8 cellular contexts compared by ENCODE assay signal in the genomic region with DNA sequence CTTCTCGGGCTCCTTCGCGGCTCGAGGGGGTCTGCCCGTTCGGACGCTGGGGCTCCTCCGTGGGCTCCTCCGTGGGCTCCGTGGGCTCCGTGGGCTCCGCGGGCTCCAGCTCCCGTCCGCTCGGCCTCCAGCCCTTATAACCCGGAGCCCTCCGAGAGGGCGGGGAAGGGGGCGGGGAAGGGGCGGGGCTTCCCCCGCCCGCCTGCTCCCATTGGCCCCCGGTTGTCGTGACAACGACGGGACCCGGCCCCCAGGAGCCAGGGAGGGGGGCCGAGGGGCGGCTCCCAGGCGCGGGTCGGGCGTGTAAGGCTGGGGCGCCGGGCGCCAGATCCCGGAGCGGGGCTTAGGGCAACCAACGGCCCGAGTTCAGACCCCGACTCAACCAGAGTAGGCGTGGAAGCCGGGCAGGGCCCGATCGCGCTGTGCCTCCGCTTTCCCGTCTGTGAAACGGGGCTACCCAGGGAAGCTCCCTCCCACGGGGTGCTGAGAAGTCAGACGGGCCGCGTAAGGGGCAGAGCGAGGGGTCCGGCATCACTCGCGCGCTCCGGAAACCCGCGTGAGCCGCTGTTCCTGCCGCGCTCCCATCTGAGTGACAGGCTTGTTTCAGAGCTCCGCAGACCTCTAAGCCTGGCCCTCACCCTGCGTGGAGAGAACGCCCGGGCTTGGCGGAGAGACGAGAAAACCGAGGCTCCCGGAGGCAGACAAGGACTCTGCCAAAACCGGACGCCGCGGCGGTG. TPM values are rescaled to one million over a fixed set of nuclear protein-coding genes. Genes with fewer than 3 reads are reported as not detected.
DNase-seq lines count a peak whose midpoint lies in the region; ATAC-seq, FAIRE-seq and TF ChIP-seq lines count a peak whose summit lies in the region.

GFPT2 (minus strand) TSS at position 111 of the 737 bp plus-strand sequence. CDS start 119 bp downstream, outside the sequence.

- no peaks in the 10 kb centered on the region for H3K9me3 Mint-ChIP-seq in activated CD4-positive, alpha-beta T cell treated with anti-CD3 and anti-CD28 coated beads for 36 hours (ENCODE audit: low read depth)

- peaks cover 0 to 6% of the 10 kb centered on the region in 2 donors for H3K4me1 ChIP-seq in kidney (ENCODE audit: control insufficient read depth in 1 of 2, insufficient read depth in 1 of 2, low read depth in 1 of 2, low read length in 2 of 2)

- peak within 1 kb of the TSS; percentile 51 to 60 for H3K9ac ChIP-seq in kidney (ENCODE audit: low read length in 2 of 2)

- DNase-seq in D341Med (ENCODE audit: low spot score) (peak; percentile 99), H4 (ENCODE audit: low spot score) (peak; percentile 64), NCI-H128 (lab: John Stamatoyannopoulos, UW; ENCODE audit: unreplicated experiment) (peak; percentile 28), cerebellum (ENCODE audit: low spot score) (peak; percentile 99), kidney (peak; percentile 95), AML-193 (lab: John Stamatoyannopoulos, UW) (no peak)
- peak; percentile 84 for DNase-seq in activated CD4-positive, alpha-beta T cell treated with anti-CD3 and anti-CD28 coated beads for 36 hours
- DNase-seq in stimulated activated CD4-positive, alpha-beta T cell treated with anti-CD3 and anti-CD28 coated beads, Interleukin-12 subunit alpha, Interleukin-12 subunit beta, amount 100 ng/mL, for 48 hours (ENCODE audit: low read depth in 2 of 3, low spot score in 1 of 3), result peak; percentile 13 to 65 (median 35)

- POLR2A ChIA-PET in activated CD4-positive, alpha-beta T cell treated with anti-CD3 and anti-CD28 coated beads for 36 hours (lab: Charles Lee), result no interaction called here

- no peak within 1 kb of the TSS for H3K27ac ChIP-seq in kidney (ENCODE audit: low read depth in 2 of 2, low read length in 2 of 2)

- ATAC-seq in activated CD4-positive, alpha-beta T cell treated with anti-CD3 and anti-CD28 coated beads for 36 hours, result peak; percentile 92

- CTCF ChIA-PET in activated CD4-positive, alpha-beta T cell treated with anti-CD3 and anti-CD28 coated beads for 36 hours (lab: Charles Lee), result interaction anchor here (1.1 to 2.5 kb wide), 2 partner anchors 25 to 61 kb away, joined by 6 to 8 read pairs; no protein-coding TSS in a partner anchor

- H3K36me3 ChIP-seq in kidney (ENCODE audit: control insufficient read depth in 1 of 2, insufficient read depth in 2 of 2, low read length in 2 of 2), result no peaks in the 10 kb centered on the region

- TF ChIP-seq CTCF in kidney (IDR thresholded peaks at IDR 0.05; ENCODE audit: borderline replicate concordance, extremely low read depth, insufficient read depth), result no peak

- H3K4me1 Mint-ChIP-seq in activated CD4-positive, alpha-beta T cell treated with anti-CD3 and anti-CD28 coated beads for 36 hours, result peaks cover 5% of the 10 kb centered on the region

- intact Hi-C loops in activated CD4-positive, alpha-beta T cell treated with anti-CD3 and anti-CD28 coated beads for 36 hours (cut with DNase I, micrococcal nuclease), result loop anchor here in 1 of 2 experiments (1.0 kb wide), 4 partner anchors 40 to 141 kb away; partner anchors contain the start of genes CNOT6 and MAPK9
- intact Hi-C loops in kidney (cut with DNase I), result no loop called here

- H3K9me3 ChIP-seq in kidney (ENCODE audit: control insufficient read depth in 1 of 2, low read length in 2 of 2), result no peaks in the 10 kb centered on the region

- H3K27ac Mint-ChIP-seq in activated CD4-positive, alpha-beta T cell treated with anti-CD3 and anti-CD28 coated beads for 36 hours, result no peak within 1 kb of the TSS

- peak within 1 kb of the TSS; percentile 55 to 77 for H3K4me3 ChIP-seq in kidney (ENCODE audit: low read length in 2 of 2)

- no peaks in the 10 kb centered on the region for H3K36me3 Mint-ChIP-seq in activated CD4-positive, alpha-beta T cell treated with anti-CD3 and anti-CD28 coated beads for 36 hours (ENCODE audit: low read depth)

- FAIRE-seq in kidney (lab: Jason Lieb, UNC), result no peak

- H3K27me3 Mint-ChIP-seq in activated CD4-positive, alpha-beta T cell treated with anti-CD3 and anti-CD28 coated beads for 36 hours, result peaks cover 35% of the 10 kb centered on the region

- H3K4me3 Mint-ChIP-seq in activated CD4-positive, alpha-beta T cell treated with anti-CD3 and anti-CD28 coated beads for 36 hours, result peak within 1 kb of the TSS; percentile 55

RNA-seq across cellular contexts. Expression of gene GFPT2, which starts in this region (rescaled TPM):
- total RNA-seq in H4 (2014; rRNA removed; shearing (Covaris generic)), result 16.4 and 18.8 TPM in 2 replicates
- total RNA-seq in activated CD4-positive, alpha-beta T cell treated with anti-CD3 and anti-CD28 coated beads for 36 hours, result under 1 TPM; 0.16 TPM
- total RNA-seq in cerebellum, result 38.2 TPM
- total RNA-seq in kidney, result 15.9 TPM
- 2.7 TPM for polyA plus RNA-seq in kidney (ENCODE audit: insufficient read depth, low read depth, low replicate concordance)

Comparison
In these comparisons a context has a peak if more than half of its experiments do, and no peak if none do; other contexts are left out.
1. RNA of gene GFPT2 (total RNA-seq): 38.2 TPM in cerebellum (single experiment), 16.4 to 18.8 TPM in H4 and 15.9 TPM in kidney (single experiment); 0.16 TPM in activated CD4-positive, alpha-beta T cell treated with anti-CD3 and anti-CD28 coated beads for 36 hours; every median in the first group is over 10 times any median in the second.
2. Peak in DNase-seq and ATAC-seq in activated CD4-positive, alpha-beta T cell treated with anti-CD3 and anti-CD28 coated beads for 36 hours; RNA of the gene not detected or under 1 TPM.
3. DNase-seq: peak in D341Med (single experiment), H4 (single experiment), NCI-H128 (single experiment), cerebellum (single experiment), kidney (single experiment) and stimulated activated CD4-positive, alpha-beta T cell treated with anti-CD3 and anti-CD28 coated beads, Interleukin-12 subunit alpha, Interleukin-12 subunit beta, amount 100 ng/mL, for 48 hours (3 of 3); none in AML-193 (0 of 2).